In genomic region chr3:26308454-26308853, GRCh38 we compare ENCODE assay signal across 20 cellular contexts.
"Had no signal": no experiment of that assay in that cellular context is flagged by ENCODE, and none has a peak within 500 bp of the region (broad histone marks: within the 10 kb centered on the region; RNA-seq: fewer than 3 reads in every experiment).

No MANE protein-coding gene starts in this region.

- FAIRE-seq: pancreas, small intestine had no signal

- H3K27me3 Mint-ChIP-seq: natural killer cell treated with Interleukin-12 subunit alpha and Interleukin-12 subunit beta and Interleukin-15 and Interleukin-18, amount 100 ng/mL, for 72 hours; progenitor cell of endocrine pancreas; type B pancreatic cell had no signal

- H3K9me3 ChIP-seq: pancreas, thyroid gland, uterus had no signal

- H3K27ac ChIP-seq: coronary artery, heart right ventricle, pancreas, suprapubic skin, thyroid gland, uterus had no signal

- H3K4me1 ChIP-seq: pancreas, suprapubic skin, thyroid gland, uterus had no signal

- ATAC-seq: left lobe of liver; mucosa of descending colon; natural killer cell treated with Interleukin-12 subunit alpha and Interleukin-12 subunit beta and Interleukin-15 and Interleukin-18, amount 100 ng/mL, for 72 hours; pancreas had no signal

- H3K4me3 ChIP-seq: coronary artery, dorsolateral prefrontal cortex, heart right ventricle, mucosa of descending colon, pancreas, suprapubic skin, thyroid gland, uterus had no signal

- H3K4me3 Mint-ChIP-seq: natural killer cell treated with Interleukin-12 subunit alpha and Interleukin-12 subunit beta and Interleukin-15 and Interleukin-18, amount 100 ng/mL, for 72 hours; type B pancreatic cell had no signal

- H3K36me3 ChIP-seq: heart right ventricle, pancreas, suprapubic skin, thyroid gland, uterus had no signal

- H3K27me3 ChIP-seq: dorsolateral prefrontal cortex, heart right ventricle, pancreas, suprapubic skin, thyroid gland, uterus had no signal

- DNase-seq: dorsolateral prefrontal cortex; effector CD8-positive, alpha-beta T cell; foreskin melanocyte; islet precursor cell; mammary epithelial cell; mucosa of descending colon; occipital lobe; pancreas; small intestine; stimulated activated CD4-positive, alpha-beta T cell treated with anti-CD3 and anti-CD28 coated beads, Interleukin-12 subunit alpha, Interleukin-12 subunit beta, amount 100 ng/mL, for 4 hours; stimulated activated naive CD4-positive, alpha-beta T cell; thyroid gland; uterus had no signal

- H3K27ac Mint-ChIP-seq: natural killer cell treated with Interleukin-12 subunit alpha and Interleukin-12 subunit beta and Interleukin-15 and Interleukin-18, amount 100 ng/mL, for 72 hours; progenitor cell of endocrine pancreas; type B pancreatic cell had no signal

- H3K36me3 Mint-ChIP-seq: natural killer cell treated with Interleukin-12 subunit alpha and Interleukin-12 subunit beta and Interleukin-15 and Interleukin-18, amount 100 ng/mL, for 72 hours had no signal
